18 cellular contexts compared by ENCODE assay signal in genomic region chr3:142215111-142215510, GRCh38. TPM values are rescaled to one million over a fixed set of nuclear protein-coding genes. Genes with fewer than 3 reads are reported as not detected.
DNase-seq lines count a peak whose midpoint lies in the region; ATAC-seq, FAIRE-seq and TF ChIP-seq lines count a peak whose summit lies in the region.
"Had no signal": no experiment of that assay in that cellular context is flagged by ENCODE, and none has a peak within 500 bp of the region (broad histone marks: within the 10 kb centered on the region; RNA-seq: fewer than 3 reads in every experiment).

No MANE protein-coding gene starts in this region.

- peaks cover 8% of the 10 kb centered on the region for H3F3A ChIP-seq in SK-N-SH (replicated peaks; ENCODE audit: insufficient read depth)

- intact Hi-C loops in left lung (cut with DNase I) = no loop called here
- intact Hi-C loops in upper lobe of right lung (cut with DNase I) = no loop called here

- no peak for TF ChIP-seq RAD21 in SK-N-SH (IDR thresholded peaks at IDR 0.05; ENCODE audit: low read length)

- no peak for TF ChIP-seq CTCF in SK-N-SH (IDR thresholded peaks at IDR 0.05)
- TF ChIP-seq CTCF in left lung (IDR thresholded peaks at IDR 0.05) = no peak
- TF ChIP-seq CTCF in GM13976 (IDR thresholded peaks at IDR 0.05; ENCODE audit: borderline replicate concordance, control extremely low read depth, extremely low read depth, insufficient read depth, missing control alignments) = no peak
- no peak for TF ChIP-seq CTCF in upper lobe of right lung (IDR thresholded peaks at IDR 0.05)

- no peak for DNase-seq in SK-N-SH
- DNase-seq in left lung = no peak
- DNase-seq in GM13976 (ENCODE audit: low spot score) = no peak
- no peak for DNase-seq in NCI-H524 (lab: John Stamatoyannopoulos, UW)
- no peak for DNase-seq in upper lobe of right lung
- no peak for DNase-seq in activated CD8-positive, alpha-beta memory T cell treated with anti-CD3 and anti-CD28 coated beads, Interleukin-2, amount 50 U/mL, for 4 hours
- DNase-seq: activated B cell treated with CpG ODN at 0.5 μM for 24 hours; cerebellar nuclear complex; gastrocnemius medialis; naive thymus-derived CD4-positive, alpha-beta T cell; NCI-H1694 treated with DMSO at 0.1 percent for 48 hours; NCI-H510A; stimulated activated CD4-positive, alpha-beta T cell treated with anti-CD3 and anti-CD28 coated beads, Interleukin-12 subunit alpha, Interleukin-12 subunit beta, amount 100 ng/mL, for 4 hours; T-helper 17 cell; tibial artery had no signal

- no peak overlapping the region for H3K9ac ChIP-seq in SK-N-SH

- in situ Hi-C loops in GM13976 (cut with MboI; ENCODE audit: low sequenced_read_pairs, unreplicated experiment) = no loop called here

- H3K36me3 ChIP-seq in SK-N-SH (replicated peaks in 1 of 2; ENCODE audit: control insufficient read depth in 1 of 2, insufficient read depth in 2 of 2, low read length in 1 of 2) (peaks cover 0 to 11% of the 10 kb centered on the region in 2 experiments), left lung (peaks cover 0 to 42% of the 10 kb centered on the region in 2 donors), upper lobe of right lung (peaks cover 10% of the 10 kb centered on the region)

- H3K4me2 ChIP-seq in SK-N-SH = no peak overlapping the region

- H3K27me3 ChIP-seq in SK-N-SH (ENCODE audit: insufficient read depth) (no peaks in the 10 kb centered on the region), left lung (no peaks in the 10 kb centered on the region), upper lobe of right lung (no peaks in the 10 kb centered on the region)
- H3K27me3 ChIP-seq: gastrocnemius medialis, tibial artery had no signal

- H3K79me2 ChIP-seq in SK-N-SH (ENCODE audit: insufficient read depth) = peaks cover 32% of the 10 kb centered on the region

- TF ChIP-seq EP300 in SK-N-SH (IDR thresholded peaks at IDR 0.05; ENCODE audit: borderline replicate concordance in 1 of 2, low read depth in 1 of 2, low read length in 1 of 2) = no peak

- peak overlapping the region in 1 of 2 experiments; percentile 30; a peak in 1 of 4 replicates for H3K27ac ChIP-seq in SK-N-SH (ENCODE audit: low read depth in 2 of 2, low read length in 1 of 2)
- H3K27ac ChIP-seq in left lung = no peak overlapping the region
- H3K27ac ChIP-seq in upper lobe of right lung = no peak overlapping the region
- H3K27ac ChIP-seq: gastrocnemius medialis, tibial artery had no signal

- no peaks in the 10 kb centered on the region for H3K9me2 ChIP-seq in SK-N-SH

- H3K9me3 ChIP-seq in SK-N-SH (no peaks in the 10 kb centered on the region), left lung (no peaks in the 10 kb centered on the region), upper lobe of right lung (no peaks in the 10 kb centered on the region)
- H3K9me3 ChIP-seq: gastrocnemius medialis, tibial artery had no signal

- H3K4me1 ChIP-seq in SK-N-SH (ENCODE audit: control insufficient read depth in 1 of 2, insufficient read depth in 2 of 2, low read depth in 1 of 2, low read length in 1 of 2) (peaks cover 2 to 8% of the 10 kb centered on the region in 2 experiments; a peak in 3 of 4 replicates), left lung (peaks cover 0 to 7% of the 10 kb centered on the region in 2 donors), upper lobe of right lung (peaks cover 3% of the 10 kb centered on the region)
- H3K4me1 ChIP-seq: gastrocnemius medialis had no signal

- CTCF ChIA-PET in SK-N-SH (lab: Yijun Ruan, JAX) = no interaction called here

- POLR2A ChIA-PET in SK-N-SH (lab: Yijun Ruan, JAX) = no interaction called here

- peak; percentile 86 for FAIRE-seq in colon (lab: Jason Lieb, UNC)

- no peaks in the 10 kb centered on the region for H4K20me1 ChIP-seq in SK-N-SH (ENCODE audit: insufficient read depth)

- ATAC-seq in SK-N-SH treated with all-trans-retinoic acid at 6 μM for 48 hours = 0 out of 3 replicates have a peak, but pooled peaks have one; percentile 18
- peak; percentile 55 for ATAC-seq in left lung
- ATAC-seq in upper lobe of right lung = no peak
- ATAC-seq: gastrocnemius medialis; naive thymus-derived CD4-positive, alpha-beta T cell; stimulated activated memory B cell treated with anti-CD40 and anti-IgM and Interleukin-4, amounts not matched to agents 10 μg/mL and 1 μg/mL and 100 μg/mL, for 72 hours; T-helper 17 cell had no signal

- 80% methylated on average over 3 of the region's 3 CpGs for WGBS in SK-N-SH (ENCODE audit: low lambda C conversion rate)

- H3K4me3 ChIP-seq in SK-N-SH (ENCODE audit: low read depth in 2 of 2, low read length in 1 of 2) (no peak overlapping the region), left lung (no peak overlapping the region), upper lobe of right lung (no peak overlapping the region)
- H3K4me3 ChIP-seq: gastrocnemius medialis, tibial artery had no signal

- no peak overlapping the region for H2AFZ ChIP-seq in SK-N-SH (ENCODE audit: low read depth)

TF ChIP-seq in SK-N-SH treated with all-trans-retinoic acid at 6 μM for 48 hours, 23 proteins besides CTCF, POLR2A, EP300 and RAD21 (continues in another document):
- TF ChIP-seq CREB5 (CRISPR knock-in tag; IDR thresholded peaks at IDR 0.05; ENCODE audit: low read depth) = no peak
- TF ChIP-seq CSRNP3 (CRISPR knock-in tag; IDR thresholded peaks at IDR 0.05) = no peak

TF ChIP-seq in SK-N-SH, 30 proteins besides CTCF, POLR2A, EP300 and RAD21:
- no peak for TF ChIP-seq RFX5 (IDR thresholded peaks at IDR 0.05; ENCODE audit: low read length)
- TF ChIP-seq SIN3A (IDR thresholded peaks at IDR 0.05; ENCODE audit: borderline replicate concordance, low read depth, low read length) = no peak
- TF ChIP-seq EZH2phosphoT487 (IDR thresholded peaks at IDR 0.05; ENCODE audit: borderline replicate concordance, low read depth) = no peak
- TF ChIP-seq PBX3 (IDR thresholded peaks at IDR 0.05) = no peak
- no peak for TF ChIP-seq MEF2A (IDR thresholded peaks at IDR 0.05; ENCODE audit: borderline replicate concordance, low read depth)
- TF ChIP-seq USF2 (IDR thresholded peaks at IDR 0.05; ENCODE audit: borderline replicate concordance, low read depth, low read length) = no peak

RNA-seq across cellular contexts. Expression of gene GK5, which starts 10.3 kb away (rescaled TPM):
- polyA plus RNA-seq in SK-N-SH (2012; rRNA removed) = 5.5 and 5.7 TPM in 2 replicates
- 2.8 and 3.5 TPM in 2 replicates for polyA plus RNA-seq in SK-N-SH (2012; cell fraction: cytosol; rRNA removed)
- 22.6 and 33.3 TPM in 2 replicates for polyA plus RNA-seq in SK-N-SH (2012; cell fraction: nucleus; rRNA removed)
- total RNA-seq in left lung = 10 to 100 TPM; 15.7 to 20.8 TPM
- 17.7 TPM for total RNA-seq in upper lobe of right lung
